8 cellular contexts compared by ENCODE assay signal in genomic region chr17:46192484-46193245, GRCh38. TPM values are rescaled to one million over a fixed set of nuclear protein-coding genes. Genes with fewer than 3 reads are reported as not detected.
DNase-seq lines count a peak whose midpoint lies in the region; ATAC-seq lines count a peak whose summit lies in the region.

No MANE protein-coding gene starts in this region.

- peaks cover 3% of the 10 kb centered on the region for H3K4me1 ChIP-seq in NT2/D1 (ENCODE audit: insufficient read depth, insufficient read length)

- H3K4me3 ChIP-seq in NT2/D1 (ENCODE audit: insufficient read length, low read depth): peak overlapping the region; percentile 98

- H3K36me3 ChIP-seq in NT2/D1 (ENCODE audit: insufficient read depth, insufficient read length, low read length): peaks cover 7% of the 10 kb centered on the region

- peak; percentile 57 for DNase-seq in COLO829 (ENCODE audit: low spot score)
- DNase-seq in HPDE6-E6E7 (ENCODE audit: extremely low spot score): peak; percentile 57
- DNase-seq in NT2/D1 (ENCODE audit: low read depth, low spot score): no peak
- DNase-seq in activated T-cell treated with anti-CD3 and anti-CD28 coated beads for 24 hours (ENCODE audit: low read depth): peak; percentile 51
- no peak for DNase-seq in epithelial cell of prostate (ENCODE audit: low read depth, low spot score)
- peak; percentile 73 for DNase-seq in mucosa of gallbladder (ENCODE audit: low spot score)
- peak; percentile 75 for DNase-seq in stimulated activated CD8-positive, alpha-beta memory T cell treated with anti-CD3 and anti-CD28 coated beads, Interleukin-4, amount 100 ng/mL, for 48 hours

- peak overlapping the region; percentile 98 for H3K27ac ChIP-seq in epithelial cell of prostate

- no peaks in the 10 kb centered on the region for H3K27me3 ChIP-seq in NT2/D1 (ENCODE audit: insufficient read depth, insufficient read length)

- peak; percentile 13 for ATAC-seq in GM19463 (IDR thresholded peaks at IDR 0.05; ENCODE audit: unreplicated experiment)

- H3K9me3 ChIP-seq in NT2/D1 (ENCODE audit: insufficient read depth, low read length): peaks cover 6% of the 10 kb centered on the region

- peak overlapping the region; percentile 94 for H3K9ac ChIP-seq in NT2/D1 (ENCODE audit: insufficient read length, low read depth)

RNA-seq across cellular contexts. Expression of gene KANSL1, which starts 0.6 kb away (rescaled TPM):
- total RNA-seq in mucosa of gallbladder: 88.1 TPM

Comparison
In these comparisons a context has a peak if more than half of its experiments do, and no peak if none do; other contexts are left out.
1. DNase-seq: peak in COLO829 (single experiment), HPDE6-E6E7 (single experiment), activated T-cell treated with anti-CD3 and anti-CD28 coated beads for 24 hours (single experiment), mucosa of gallbladder (single experiment) and stimulated activated CD8-positive, alpha-beta memory T cell treated with anti-CD3 and anti-CD28 coated beads, Interleukin-4, amount 100 ng/mL, for 48 hours (single experiment); none in NT2/D1 (single experiment) and epithelial cell of prostate (single experiment).